In genomic region chr1:97144527-97144926, GRCh38 we compare ENCODE assay signal across 16 cellular contexts.
DNase-seq lines count a peak whose midpoint lies in the region; ATAC-seq, FAIRE-seq and TF ChIP-seq lines count a peak whose summit lies in the region.
"Had no signal": no experiment of that assay in that cellular context is flagged by ENCODE, and none has a peak within 500 bp of the region (broad histone marks: within the 10 kb centered on the region; RNA-seq: fewer than 3 reads in every experiment).

No MANE protein-coding gene starts in this region.

- no peak overlapping the region for H3K9ac ChIP-seq in keratinocyte (ENCODE audit: control insufficient read depth, extremely low read depth, insufficient read depth, low read length)

- H4K20me1 ChIP-seq in keratinocyte (ENCODE audit: control insufficient read depth, extremely low read depth, insufficient read depth, low read length) = no peaks in the 10 kb centered on the region

- H3K27ac ChIP-seq in AG04450 (ENCODE audit: low read depth, low read length) (peak overlapping the region; percentile 35), keratinocyte (ENCODE audit: control insufficient read depth, insufficient read depth, low read length) (peak overlapping the region; percentile 25)
- H3K27ac ChIP-seq: SK-N-MC had no signal

- POLR2A ChIA-PET in AG04450 (lab: Yijun Ruan, JAX) = no interaction called here

- DNase-seq in AG04450 (ENCODE audit: low read depth, low spot score) (no peak), M059J (ENCODE audit: low read depth) (peak; percentile 85), cardiac fibroblast (ENCODE audit: low read depth in 2 of 2) (peak; percentile 26 to 77), keratinocyte (ENCODE audit: low read depth, low spot score) (peak; percentile 15), NCI-H2107 (lab: John Stamatoyannopoulos, UW) (no peak)
- DNase-seq: activated CD4-positive, CD25-positive, alpha-beta regulatory T cell treated with anti-CD3 and anti-CD28 coated beads, Interleukin-2, amount 50 U/mL, for 72 hours; activated effector memory CD4-positive, alpha-beta T cell treated with anti-CD3 and anti-CD28 coated beads, Interleukin-2, amount 50 U/mL, for 16 hours; BE2C; effector CD8-positive, alpha-beta T cell; H9; MV-4-11; stimulated activated naive CD8-positive, alpha-beta T cell treated with anti-CD3 and anti-CD28 coated beads, Interleukin-15, Interleukin-2, amounts not matched to agents 100 U/mL and 50 U/mL, for 24 hours had no signal

- no peak overlapping the region for H2AFZ ChIP-seq in keratinocyte (ENCODE audit: control insufficient read depth, low read length)

- CTCF ChIA-PET in AG04450 (lab: Charles Lee) = no interaction called here

- H3K79me2 ChIP-seq in keratinocyte (ENCODE audit: control insufficient read depth, insufficient read depth, low read length) = no peaks in the 10 kb centered on the region

- no peak for ATAC-seq in HG03432 (IDR thresholded peaks at IDR 0.05; ENCODE audit: unreplicated experiment)
- no peak for ATAC-seq in HG03378 (IDR thresholded peaks at IDR 0.05; ENCODE audit: unreplicated experiment)
- no peak for ATAC-seq in HG03196 (IDR thresholded peaks at IDR 0.05; ENCODE audit: unreplicated experiment)
- ATAC-seq: stimulated activated naive CD8-positive, alpha-beta T cell treated with anti-CD3 and anti-CD28 coated beads, Interleukin-15, Interleukin-2, amounts not matched to agents 100 U/mL and 50 U/mL, for 24 hours had no signal

- H3K36me3 ChIP-seq in keratinocyte (ENCODE audit: control insufficient read depth in 2 of 2, extremely low read depth in 1 of 2, insufficient read depth in 2 of 2, low read length in 2 of 2) = no peaks in the 10 kb centered on the region
- H3K36me3 ChIP-seq: BE2C had no signal

- H3K4me2 ChIP-seq in keratinocyte (ENCODE audit: control insufficient read depth, extremely low read depth, insufficient read depth, low read depth, low read length) = peak overlapping the region; percentile 17

- TF ChIP-seq CTCF in AG04450 (IDR thresholded peaks at IDR 0.05; ENCODE audit: low read depth, low read length) = no peak
- no peak for TF ChIP-seq CTCF in cardiac fibroblast (IDR thresholded peaks at IDR 0.05; ENCODE audit: low read depth, low read length)
- TF ChIP-seq CTCF in keratinocyte (optimal IDR thresholded peaks at IDR 0.05 in 1 of 3, IDR thresholded peaks at IDR 0.05 in 1 of 3, conservative IDR thresholded peaks at IDR 0.05 in 1 of 3; ENCODE audit: extremely low read depth in 1 of 3, insufficient read depth in 2 of 3, low read length in 3 of 3) = no peak

- dilution Hi-C loops in keratinocyte (cut with MboI; ENCODE audit: extremely low pct_ligation_motif_present, low sequenced_read_pairs) = no loop called here

- H3K4me3 ChIP-seq in AG04450 (ENCODE audit: low read depth, low read length) = no peak overlapping the region
- H3K4me3 ChIP-seq in cardiac fibroblast (replicated peaks in 1 of 2; ENCODE audit: low read depth in 2 of 2, low read length in 2 of 2) = no peak overlapping the region
- H3K4me3 ChIP-seq in keratinocyte (ENCODE audit: control insufficient read depth in 2 of 3, extremely low read depth in 1 of 3, insufficient read depth in 2 of 3, low read depth in 1 of 3, low read length in 3 of 3) = no peak overlapping the region
- H3K4me3 ChIP-seq: SK-N-MC had no signal

- peaks cover 21% of the 10 kb centered on the region for H3K4me1 ChIP-seq in keratinocyte (ENCODE audit: control insufficient read depth, extremely low read depth, insufficient read depth, low read length)

- peak; percentile 88 for FAIRE-seq in keratinocyte (lab: Jason Lieb, UNC)

- H3K9me3 ChIP-seq in AG04450 (ENCODE audit: control insufficient read depth, insufficient read depth, low read length) (no peaks in the 10 kb centered on the region), keratinocyte (ENCODE audit: control insufficient read depth, low read depth, low read length) (no peaks in the 10 kb centered on the region)
- H3K9me3 ChIP-seq: BE2C had no signal

- H3K27me3 ChIP-seq in AG04450 (ENCODE audit: control insufficient read depth, insufficient read depth, low read length) (no peaks in the 10 kb centered on the region), keratinocyte (ENCODE audit: control insufficient read depth, extremely low read depth, insufficient read depth, low read length) (no peaks in the 10 kb centered on the region)
- H3K27me3 ChIP-seq: BE2C had no signal

- H3K9me1 ChIP-seq in keratinocyte (ENCODE audit: control insufficient read depth, extremely low read depth, insufficient read depth, low read length) = no peaks in the 10 kb centered on the region

Comparison
In these comparisons a context has a peak if more than half of its experiments do, and no peak if none do; other contexts are left out.
1. DNase-seq: peak in M059J (single experiment), cardiac fibroblast (2 of 2) and keratinocyte (single experiment); none in AG04450 (single experiment) and NCI-H2107 (single experiment).